14 cellular contexts compared by ENCODE assay signal in genomic region chr22:42926034-42926433, GRCh38.
A peak's percentile ranks its signal among the peaks of the same experiment; 100 is the strongest.
DNase-seq lines count a peak whose midpoint lies in the region; ATAC-seq, FAIRE-seq and TF ChIP-seq lines count a peak whose summit lies in the region.
"Had no signal": no experiment of that assay in that cellular context is flagged by ENCODE, and none has a peak within 500 bp of the region (broad histone marks: within the 10 kb centered on the region; RNA-seq: fewer than 3 reads in every experiment).

No MANE protein-coding gene starts in this region.

- FAIRE-seq in A549 (lab: Jason Lieb, UNC): no peak
- FAIRE-seq: H1 had no signal

- H3K27ac ChIP-seq in A549 (peak overlapping the region; percentile 62 to 75; a peak in 5 of 6 replicates), PC-3 (ENCODE audit: low read length) (no peak overlapping the region), neutrophil (peak overlapping the region; percentile 38)

- H3K27ac Mint-ChIP-seq in endothelial cell (ENCODE audit: unreplicated experiment): peak overlapping the region; percentile 90
- peak overlapping the region in 1 of 2 donors; percentile 75 for H3K27ac Mint-ChIP-seq in stimulated activated naive CD8-positive, alpha-beta T cell treated with anti-CD3 and anti-CD28 coated beads, Interleukin-15, amount 100 ng/mL, for 72 hours

- no peak overlapping the region for H3K4me3 ChIP-seq in A549
- H3K4me3 ChIP-seq in PC-3 (ENCODE audit: low read length): no peak overlapping the region
- H3K4me3 ChIP-seq in neutrophil (ENCODE audit: low read depth in 1 of 2, low read length in 1 of 2): no peak overlapping the region

- H3K27me3 ChIP-seq in PC-3 (ENCODE audit: low read length) (no peaks in the 10 kb centered on the region), neutrophil (no peaks in the 10 kb centered on the region)

- H3K9me3 ChIP-seq in A549 (no peaks in the 10 kb centered on the region), PC-3 (ENCODE audit: low read length) (no peaks in the 10 kb centered on the region), neutrophil (no peaks in the 10 kb centered on the region)

- TF ChIP-seq EP300 in A549 (IDR thresholded peaks at IDR 0.05): no peak

- H3K9ac ChIP-seq in PC-3 (ENCODE audit: low read length): no peak overlapping the region

- H3K4me2 ChIP-seq in A549 (peak overlapping the region; percentile 52), PC-3 (ENCODE audit: low read length) (no peak overlapping the region)

- H3K9me2 ChIP-seq in PC-3 (replicated peaks; ENCODE audit: low read length): no peaks in the 10 kb centered on the region

- POLR2A ChIA-PET in A549 (lab: Yijun Ruan, JAX): interaction anchor here (0.5 to 1.4 kb wide), 4 partner anchors 14 to 310 kb away, joined by 3 to 5 read pairs (median 4); no protein-coding TSS in a partner anchor
- POLR2A ChIA-PET in PC-3 (lab: Charles Lee; ENCODE audit: unreplicated experiment): interaction anchor here (0.6 kb wide), 1 partner anchor 311 kb away, joined by 4 read pairs; the partner anchor contains the start of gene POLDIP3

- no peak overlapping the region for H2AFZ ChIP-seq in PC-3 (ENCODE audit: low read length)

- no peak overlapping the region for H3K4me3 Mint-ChIP-seq in endothelial cell (ENCODE audit: unreplicated experiment)
- H3K4me3 Mint-ChIP-seq in stimulated activated naive CD8-positive, alpha-beta T cell treated with anti-CD3 and anti-CD28 coated beads, Interleukin-15, amount 100 ng/mL, for 72 hours: peak overlapping the region in 1 of 2 donors; percentile 13

- intact Hi-C loops in PC-3 (cut with micrococcal nuclease): no loop called here

- H3K9me3 Mint-ChIP-seq in endothelial cell (ENCODE audit: unreplicated experiment): no peaks in the 10 kb centered on the region
- H3K9me3 Mint-ChIP-seq in stimulated activated naive CD8-positive, alpha-beta T cell treated with anti-CD3 and anti-CD28 coated beads, Interleukin-15, amount 100 ng/mL, for 72 hours: no peaks in the 10 kb centered on the region

- 19% methylated on average over 3 of the region's 3 CpGs for WGBS in A549 (ENCODE audit: missing lambda C conversion rate)

- TF ChIP-seq CTCF in A549 (IDR thresholded peaks at IDR 0.05): no peak
- no peak for TF ChIP-seq CTCF in PC-3 (conservative IDR thresholded peaks at IDR 0.05; ENCODE audit: low read depth, low read length)
- no peak for TF ChIP-seq CTCF in endothelial cell (IDR thresholded peaks at IDR 0.05; ENCODE audit: unreplicated experiment)
- no peak for TF ChIP-seq CTCF in neutrophil (IDR thresholded peaks at IDR 0.05)
- no peak for TF ChIP-seq CTCF in GM13977 (IDR thresholded peaks at IDR 0.05; ENCODE audit: extremely low read depth, insufficient read depth, missing control alignments)

- ATAC-seq in A549: peak; percentile 32 to 46; a peak in 3 of 6 replicates
- peak; percentile 20; the same call in 1 of the 2 replicates for ATAC-seq in PC-3
- ATAC-seq in stimulated activated naive CD8-positive, alpha-beta T cell treated with anti-CD3 and anti-CD28 coated beads, Interleukin-15, amount 100 ng/mL, for 72 hours: no peak

- H3K36me3 ChIP-seq in PC-3 (ENCODE audit: low read depth, low read length) (no peaks in the 10 kb centered on the region), neutrophil (no peaks in the 10 kb centered on the region)

- no peaks in the 10 kb centered on the region for H3K36me3 Mint-ChIP-seq in endothelial cell (ENCODE audit: low read depth, unreplicated experiment)

- H3K79me2 ChIP-seq in PC-3 (ENCODE audit: low read length): peaks cover 56% of the 10 kb centered on the region

- H3K4me1 ChIP-seq in A549: peaks cover 81% of the 10 kb centered on the region
- H3K4me1 ChIP-seq in PC-3 (ENCODE audit: insufficient read depth, low read length): peaks cover 35% of the 10 kb centered on the region
- H3K4me1 ChIP-seq in neutrophil (ENCODE audit: control insufficient read depth in 1 of 2, insufficient read depth in 1 of 2, low read depth in 1 of 2, low read length in 1 of 2): peaks cover 78 to 86% of the 10 kb centered on the region in 2 experiments

- peaks cover 32% of the 10 kb centered on the region for H3K4me1 Mint-ChIP-seq in endothelial cell (ENCODE audit: unreplicated experiment)
- peaks cover 70% of the 10 kb centered on the region for H3K4me1 Mint-ChIP-seq in stimulated activated naive CD8-positive, alpha-beta T cell treated with anti-CD3 and anti-CD28 coated beads, Interleukin-15, amount 100 ng/mL, for 72 hours

- H4K20me1 ChIP-seq in PC-3 (ENCODE audit: low read length): 0 out of 2 replicates have a peak, but pooled peaks cover 11% of the 10 kb centered on the region

- no peak for TF ChIP-seq RAD21 in A549 (conservative IDR thresholded peaks at IDR 0.05 in 1 of 2, IDR thresholded peaks at IDR 0.05 in 1 of 2)

- DNase-seq in A549 (ENCODE audit: low read depth in 1 of 2, low spot score in 1 of 2) (peak in 1 of 2 experiments; percentile 48), PC-3 (peak; percentile 24), endothelial cell (ENCODE audit: low spot score) (no peak), cortex of kidney (lab: John Stamatoyannopoulos, UW) (no peak), GM13977 (ENCODE audit: low spot score) (no peak), SHP77 treated with DMSO at 0.1 percent for 48 hours (lab: John Stamatoyannopoulos, UW) (no peak)
- DNase-seq in stimulated activated naive CD8-positive, alpha-beta T cell treated with anti-CD3 and anti-CD28 coated beads, Interleukin-15, amount 100 ng/mL, for 72 hours: no peak
- DNase-seq: central memory CD4-positive, alpha-beta T cell; foreskin fibroblast; IMR-90; NCI-H1694 treated with DMSO at 0.1 percent for 48 hours; stimulated activated CD4-positive, alpha-beta T cell treated with anti-CD3 and anti-CD28 coated beads, Interleukin-12 subunit alpha, Interleukin-12 subunit beta, amount 100 ng/mL, for 4 hours had no signal

- H3K27me3 Mint-ChIP-seq in endothelial cell (ENCODE audit: unreplicated experiment): no peaks in the 10 kb centered on the region
- H3K27me3 Mint-ChIP-seq in stimulated activated naive CD8-positive, alpha-beta T cell treated with anti-CD3 and anti-CD28 coated beads, Interleukin-15, amount 100 ng/mL, for 72 hours: no peaks in the 10 kb centered on the region

- no peaks in the 10 kb centered on the region for H3F3A ChIP-seq in PC-3 (ENCODE audit: low read length, unreplicated experiment)

- in situ Hi-C loops in GM13977 (cut with MboI; ENCODE audit: low pct_unique_long_range_greater_than_20kb, low sequenced_read_pairs, unreplicated experiment): no loop called here

- no TSS peak for BruUV-seq in PC-3 (replicated peaks; lab: Mats Ljungman, UMichigan)

- TF ChIP-seq POLR2A in A549 (IDR thresholded peaks at IDR 0.05; ENCODE audit: low read length): no peak

- CTCF ChIA-PET in A549 (lab: Yijun Ruan, JAX): interaction anchor here (0.6 to 1.0 kb wide), 3 partner anchors 24 to 108 kb away, joined by 3 read pairs; no protein-coding TSS in a partner anchor
- CTCF ChIA-PET in PC-3 (lab: Charles Lee): interaction anchor here (0.6 kb wide), 1 partner anchor 177 kb away, joined by 16 read pairs; no protein-coding TSS in a partner anchor

TF ChIP-seq in A549, 52 proteins besides CTCF, POLR2A, EP300 and RAD21:
- TF ChIP-seq SREBF2 (IDR thresholded peaks at IDR 0.05): no peak
- no peak for TF ChIP-seq HEYL (CRISPR knock-in tag; IDR thresholded peaks at IDR 0.05)
- TF ChIP-seq GATA3 (IDR thresholded peaks at IDR 0.05; ENCODE audit: borderline replicate concordance): peak; percentile 53; the same call in 1 of the 2 replicates
- no peak for TF ChIP-seq BHLHE40 (IDR thresholded peaks at IDR 0.05; ENCODE audit: low read depth, low read length)
- no peak for TF ChIP-seq CBX2 (IDR thresholded peaks at IDR 0.05; ENCODE audit: borderline replicate concordance, low read depth)
- no peak for TF ChIP-seq EHMT2 (IDR thresholded peaks at IDR 0.05; ENCODE audit: low read depth)
- no peak for TF ChIP-seq CEBPB (IDR thresholded peaks at IDR 0.05)
- no peak for TF ChIP-seq MAFK (IDR thresholded peaks at IDR 0.05; ENCODE audit: partially characterized antibody)
- TF ChIP-seq SMC3 (IDR thresholded peaks at IDR 0.05): no peak
